10 cellular contexts compared by ENCODE assay signal in genomic region chrX:110180928-110181310, GRCh38.
DNase-seq lines count a peak whose midpoint lies in the region; ATAC-seq and TF ChIP-seq lines count a peak whose summit lies in the region.
"Had no signal": no experiment of that assay in that cellular context is flagged by ENCODE, and none has a peak within 500 bp of the region (broad histone marks: within the 10 kb centered on the region; RNA-seq: fewer than 3 reads in every experiment).

No MANE protein-coding gene starts in this region.

- TF ChIP-seq POLR2A in body of pancreas (IDR thresholded peaks at IDR 0.05): no peak

- no peak for TF ChIP-seq CTCF in PC-9 (conservative IDR thresholded peaks at IDR 0.05)
- TF ChIP-seq CTCF in osteoblast (IDR thresholded peaks at IDR 0.05; ENCODE audit: extremely low read depth, low read depth, low read length): no peak
- TF ChIP-seq CTCF in WTC11 (IDR thresholded peaks at IDR 0.05): no peak
- no peak for TF ChIP-seq CTCF in body of pancreas (IDR thresholded peaks at IDR 0.05)

- H3K36me3 Mint-ChIP-seq in WTC11: 0 out of 2 replicates have a peak, but pooled peaks cover 2% of the 10 kb centered on the region

- DNase-seq in PC-9: peak in 1 of 2 experiments; percentile 37
- DNase-seq in osteoblast (ENCODE audit: insufficient read length, low spot score, missing footprints): no peak
- no peak for DNase-seq in WTC11 (ENCODE audit: low spot score)
- DNase-seq in body of pancreas: no peak
- no peak for DNase-seq in stimulated activated CD8-positive, alpha-beta memory T cell treated with anti-CD3 and anti-CD28 coated beads, Interleukin-4, amount 100 ng/mL, for 48 hours
- no peak for DNase-seq in GM19240 (ENCODE audit: insufficient read length, low spot score)
- DNase-seq: foreskin melanocyte, NCI-H2081 had no signal

- H3K4me3 ChIP-seq in PC-9: no peak overlapping the region
- H3K4me3 ChIP-seq in osteoblast (ENCODE audit: insufficient read depth, low read length): no peak overlapping the region
- H3K4me3 ChIP-seq in body of pancreas: no peak overlapping the region

- H3K79me2 ChIP-seq in PC-9 (ENCODE audit: low read depth) (no peaks in the 10 kb centered on the region), osteoblast (ENCODE audit: insufficient read depth, low read length) (no peaks in the 10 kb centered on the region)

- BruUV-seq in PC-9 (replicated peaks; lab: Mats Ljungman, UMichigan): no TSS peak

- H2AFZ ChIP-seq in PC-9 (no peak overlapping the region), osteoblast (ENCODE audit: low read length) (no peak overlapping the region)

- H3K4me1 ChIP-seq in PC-9 (replicated peaks; ENCODE audit: insufficient read depth) (peaks cover 35% of the 10 kb centered on the region), osteoblast (ENCODE audit: insufficient read depth, low read length) (peaks cover 30% of the 10 kb centered on the region), body of pancreas (peaks cover 11% of the 10 kb centered on the region)

- no peaks in the 10 kb centered on the region for H3K9me3 ChIP-seq in PC-9 (ENCODE audit: insufficient read depth, low read depth)
- H3K9me3 ChIP-seq in osteoblast (ENCODE audit: low read depth, low read length): no peaks in the 10 kb centered on the region
- no peaks in the 10 kb centered on the region for H3K9me3 ChIP-seq in body of pancreas

- H3K4me2 ChIP-seq in PC-9 (peak overlapping the region; percentile 60), osteoblast (ENCODE audit: insufficient read depth, low read length) (peak overlapping the region; percentile 50)

- H3K9me2 ChIP-seq in PC-9 (ENCODE audit: insufficient read depth): no peaks in the 10 kb centered on the region

- no peak overlapping the region for H3K4me3 Mint-ChIP-seq in WTC11

- POLR2A ChIA-PET in PC-9 (lab: Charles Lee; ENCODE audit: unreplicated experiment) (interaction anchor here (0.5 to 0.6 kb wide), 2 partner anchors 130 to 404 kb away, joined by 3 to 6 read pairs; no protein-coding TSS in a partner anchor), WTC11 (lab: Charles Lee) (no interaction called here)

- CTCF ChIA-PET in PC-9 (lab: Charles Lee) (interaction anchor here (0.6 to 0.7 kb wide), 2 partner anchors 228 to 260 kb away, joined by 3 read pairs; no protein-coding TSS in a partner anchor), WTC11 (lab: Charles Lee) (interaction anchor here (1.8 to 4.8 kb wide), 2 partner anchors 13 to 232 kb away, joined by 8 to 26 read pairs; no protein-coding TSS in a partner anchor)

- ATAC-seq in GM18520 (IDR thresholded peaks at IDR 0.05; ENCODE audit: unreplicated experiment) (peak; percentile 80), HG02759 (IDR thresholded peaks at IDR 0.05; ENCODE audit: unreplicated experiment) (peak; percentile 88), WTC11 (no peak), body of pancreas (no peak)

- no peak overlapping the region for H3K27ac Mint-ChIP-seq in WTC11

- no peaks in the 10 kb centered on the region for H3K9me3 Mint-ChIP-seq in WTC11

- intact Hi-C loops in PC-9 (cut with micrococcal nuclease; ENCODE audit: unreplicated experiment): loop anchor here (2.0 to 5.0 kb wide), 2 partner anchors 30 to 136 kb away; partner anchors contain the start of gene AMMECR1
- intact Hi-C loops in body of pancreas (cut with DNase I): no loop called here

- H3K27ac ChIP-seq in PC-9: peak overlapping the region; percentile 48
- H3K27ac ChIP-seq in osteoblast (ENCODE audit: low read depth, low read length): peak overlapping the region; percentile 77
- no peak overlapping the region for H3K27ac ChIP-seq in body of pancreas

- H3K27me3 ChIP-seq in PC-9 (ENCODE audit: insufficient read depth, low read depth) (no peaks in the 10 kb centered on the region), osteoblast (ENCODE audit: insufficient read depth, low read length) (peaks cover 3% of the 10 kb centered on the region), body of pancreas (no peaks in the 10 kb centered on the region)

- H3F3A ChIP-seq in PC-9 (ENCODE audit: insufficient read depth, low read depth): peaks cover 24% of the 10 kb centered on the region

- H3K36me3 ChIP-seq in PC-9 (ENCODE audit: low read depth): no peaks in the 10 kb centered on the region
- H3K36me3 ChIP-seq in osteoblast (ENCODE audit: insufficient read depth, low read length): no peaks in the 10 kb centered on the region
- H3K36me3 ChIP-seq in body of pancreas (replicated peaks in 1 of 2; ENCODE audit: insufficient read depth in 1 of 2, low read depth in 2 of 2): no peaks in the 10 kb centered on the region

- no peaks in the 10 kb centered on the region for H3K27me3 Mint-ChIP-seq in WTC11 (ENCODE audit: low read depth)

- WGBS in body of pancreas, 2 donors: 51 to 80% methylated on average over 6 of the region's 6 CpGs

- H4K20me1 ChIP-seq in PC-9 (ENCODE audit: insufficient read depth): peaks cover 3% of the 10 kb centered on the region; the same call in 1 of the 2 replicates
- peaks cover 6% of the 10 kb centered on the region for H4K20me1 ChIP-seq in osteoblast (ENCODE audit: insufficient read depth, low read length)

- peaks cover 16% of the 10 kb centered on the region for H3K4me1 Mint-ChIP-seq in WTC11

TF ChIP-seq in WTC11, 78 proteins besides CTCF, POLR2A, EP300 and RAD21:
- TF ChIP-seq ELF4 (CRISPR knock-in tag; IDR thresholded peaks at IDR 0.05; ENCODE audit: low read depth) (no peak), NFYB (CRISPR knock-in tag; conservative IDR thresholded peaks at IDR 0.05; ENCODE audit: low read depth) (no peak), ZNF671 (CRISPR knock-in tag; IDR thresholded peaks at IDR 0.05) (no peak), EMX1 (CRISPR knock-in tag; IDR thresholded peaks at IDR 0.05) (no peak), ATF1 (CRISPR knock-in tag; IDR thresholded peaks at IDR 0.05) (no peak)

Comparison
In these comparisons a context has a peak if more than half of its experiments do, and no peak if none do; other contexts are left out.
1. ATAC-seq: peak in GM18520 (single experiment) and HG02759 (single experiment); none in WTC11 (single experiment) and body of pancreas (single experiment).
2. H3K27ac ChIP-seq: peak in PC-9 (single experiment) and osteoblast (single experiment); none in body of pancreas (0 of 4).